8 cellular contexts compared by ENCODE assay signal in the genomic region with DNA sequence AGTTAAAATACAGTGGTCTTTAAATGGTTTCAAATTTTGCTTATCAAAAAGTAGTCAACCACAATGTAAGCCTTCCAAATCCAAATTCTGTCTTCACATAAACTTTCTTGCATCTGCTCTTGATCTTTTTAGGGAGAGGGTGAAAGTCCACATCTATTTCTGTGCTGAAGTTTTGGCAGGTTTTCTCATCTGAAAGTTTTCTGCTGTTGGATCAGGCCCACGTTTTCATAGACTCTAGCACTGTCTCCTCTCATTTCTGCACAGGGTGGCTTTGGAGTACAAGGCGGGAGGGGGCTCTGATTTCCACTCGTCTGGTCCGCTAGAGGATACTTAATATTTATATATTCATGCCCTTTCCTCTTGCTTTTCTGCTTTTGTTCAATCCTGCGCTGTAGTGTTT.
"Had no signal": no experiment of that assay in that cellular context is flagged by ENCODE, and none has a peak within 500 bp of the region (broad histone marks: within the 10 kb centered on the region; RNA-seq: fewer than 3 reads in every experiment).

No MANE protein-coding gene starts in this region.

- ATAC-seq: GM12878 had no signal

- DNase-seq: GDM1, GF-D8 had no signal

- FAIRE-seq: G401.6, GM12878, GM12891, GM12892, GM18507, GM19239 had no signal

- H3K4me3 ChIP-seq: GM12878 had no signal
